ENCODE assay signal across 8 cellular contexts in the genomic region with DNA sequence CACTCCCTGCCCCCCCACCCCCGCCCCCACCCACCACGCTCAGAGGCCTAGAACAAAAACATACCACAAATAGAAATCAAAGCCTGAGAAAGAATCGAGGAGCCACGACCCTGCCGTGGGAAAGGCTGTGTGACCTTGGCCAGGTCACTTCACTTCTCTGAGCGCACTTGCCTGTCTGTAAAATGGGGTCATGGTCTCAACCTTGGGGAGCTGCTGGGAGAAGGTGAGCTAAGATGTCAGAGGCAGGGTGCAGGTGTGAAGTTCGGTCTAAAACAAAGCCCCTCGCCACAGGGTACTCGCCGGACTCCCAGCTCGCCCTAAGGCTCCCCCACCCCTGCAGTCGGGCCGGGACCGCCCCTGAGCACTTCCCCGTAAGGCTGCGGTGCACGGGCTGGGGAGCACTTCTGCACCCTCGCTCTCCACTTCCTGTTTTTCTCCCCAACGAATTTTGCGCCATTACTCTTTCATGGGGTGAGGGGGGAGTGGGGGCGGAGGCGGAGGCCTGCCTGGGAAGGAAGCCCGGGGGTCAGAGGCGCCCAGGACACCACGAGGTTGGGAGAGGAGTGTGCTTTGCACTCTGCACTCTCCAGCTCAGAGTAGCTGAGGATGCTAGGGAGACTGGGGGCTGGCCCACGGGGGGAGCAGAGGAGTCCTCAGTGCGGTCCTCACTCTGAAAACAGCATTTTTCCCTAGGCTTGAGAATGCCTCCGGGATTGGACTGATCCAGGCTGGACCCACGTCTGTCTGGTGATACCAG. TPM values are rescaled to one million over a fixed set of nuclear protein-coding genes. Genes with fewer than 3 reads are reported as not detected.
DNase-seq lines count a peak whose midpoint lies in the region; ATAC-seq lines count a peak whose summit lies in the region.

No MANE protein-coding gene starts in this region.

- peaks cover 47% of the 10 kb centered on the region for H3K36me3 Mint-ChIP-seq in activated CD4-positive, alpha-beta T cell treated with anti-CD3 and anti-CD28 coated beads, Interleukin-2, amount 10 ng/mL, durations not matched to agents 7 days and 5 days (ENCODE audit: low read depth)

- peaks cover 1% of the 10 kb centered on the region for H3K27me3 Mint-ChIP-seq in activated CD4-positive, alpha-beta T cell treated with anti-CD3 and anti-CD28 coated beads, Interleukin-2, amount 10 ng/mL, durations not matched to agents 7 days and 5 days

- ATAC-seq in HG03342 (IDR thresholded peaks at IDR 0.05; ENCODE audit: unreplicated experiment) (peak; percentile 30), GM19467 (IDR thresholded peaks at IDR 0.05; ENCODE audit: unreplicated experiment) (no peak)

- H3K4me1 Mint-ChIP-seq in activated CD4-positive, alpha-beta T cell treated with anti-CD3 and anti-CD28 coated beads, Interleukin-2, amount 10 ng/mL, durations not matched to agents 7 days and 5 days: peaks cover 58% of the 10 kb centered on the region

- POLR2A ChIA-PET in activated CD4-positive, alpha-beta T cell treated with anti-CD3 and anti-CD28 coated beads, Interleukin-2, amount 10 ng/mL, durations not matched to agents 7 days and 5 days (lab: Charles Lee): interaction anchor here (0.6 to 1.9 kb wide), 3 partner anchors 58 to 88 kb away, joined by 4 to 15 read pairs (median 9); no protein-coding TSS in a partner anchor

- intact Hi-C loops in head of caudate nucleus (cut with DNase I): loop anchor here (10.0 kb wide), 1 partner anchor 235 kb away; no protein-coding TSS in a partner anchor

- peak overlapping the region; percentile 98 for H3K27ac Mint-ChIP-seq in activated CD4-positive, alpha-beta T cell treated with anti-CD3 and anti-CD28 coated beads, Interleukin-2, amount 10 ng/mL, durations not matched to agents 7 days and 5 days

- CTCF ChIA-PET in activated CD4-positive, alpha-beta T cell treated with anti-CD3 and anti-CD28 coated beads, Interleukin-2, amount 10 ng/mL, durations not matched to agents 7 days and 5 days (lab: Charles Lee): interaction anchor here (2.9 to 7.1 kb wide), 5 partner anchors 14 to 89 kb away, joined by 9 to 81 read pairs (median 37); a partner anchor contains a TSS

- peaks cover under 1% of the 10 kb centered on the region for H3K9me3 Mint-ChIP-seq in activated CD4-positive, alpha-beta T cell treated with anti-CD3 and anti-CD28 coated beads, Interleukin-2, amount 10 ng/mL, durations not matched to agents 7 days and 5 days

- peak overlapping the region; percentile 95 for H3K4me3 Mint-ChIP-seq in activated CD4-positive, alpha-beta T cell treated with anti-CD3 and anti-CD28 coated beads, Interleukin-2, amount 10 ng/mL, durations not matched to agents 7 days and 5 days

- DNase-seq in activated CD4-positive, alpha-beta T cell treated with anti-CD3 and anti-CD28 coated beads, Interleukin-2, amount 10 ng/mL, durations not matched to agents 7 days and 5 days: peak; percentile 86
- DNase-seq in head of caudate nucleus (peak in 27 of 42 donors; percentile 2 to 58 (median 35)), DMS79 (lab: John Stamatoyannopoulos, UW) (no peak), DMS 273 (lab: John Stamatoyannopoulos, UW; ENCODE audit: unreplicated experiment) (no peak), iPS-NIHi11 (ENCODE audit: low spot score) (no peak)
- DNase-seq in stimulated activated CD8-positive, alpha-beta memory T cell treated with anti-CD3 and anti-CD28 coated beads, Interleukin-15, amount 100 ng/mL, for 4 hours (ENCODE audit: low read depth in 2 of 2): peak; percentile 46 to 52

RNA-seq across cellular contexts. Expression of a gene that starts 21.9 kb away (rescaled TPM):
- total RNA-seq in activated CD4-positive, alpha-beta T cell treated with anti-CD3 and anti-CD28 coated beads, Interleukin-2, amount 10 ng/mL, durations not matched to agents 7 days and 5 days: 100 to 1,000 TPM; 222 to 242 TPM

RNA-seq across cellular contexts. Expression of a gene that starts 40.9 kb away (rescaled TPM):
- 10 to 100 TPM; 17.1 to 17.9 TPM for total RNA-seq in activated CD4-positive, alpha-beta T cell treated with anti-CD3 and anti-CD28 coated beads, Interleukin-2, amount 10 ng/mL, durations not matched to agents 7 days and 5 days

Comparison
In these comparisons a context has a peak if more than half of its experiments do, and no peak if none do; other contexts are left out.
1. DNase-seq: peak in activated CD4-positive, alpha-beta T cell treated with anti-CD3 and anti-CD28 coated beads, Interleukin-2, amount 10 ng/mL, durations not matched to agents 7 days and 5 days (single experiment), head of caudate nucleus (27 of 42) and stimulated activated CD8-positive, alpha-beta memory T cell treated with anti-CD3 and anti-CD28 coated beads, Interleukin-15, amount 100 ng/mL, for 4 hours (2 of 2); none in DMS79 (single experiment), DMS 273 (single experiment) and iPS-NIHi11 (single experiment).